In the genomic region with DNA sequence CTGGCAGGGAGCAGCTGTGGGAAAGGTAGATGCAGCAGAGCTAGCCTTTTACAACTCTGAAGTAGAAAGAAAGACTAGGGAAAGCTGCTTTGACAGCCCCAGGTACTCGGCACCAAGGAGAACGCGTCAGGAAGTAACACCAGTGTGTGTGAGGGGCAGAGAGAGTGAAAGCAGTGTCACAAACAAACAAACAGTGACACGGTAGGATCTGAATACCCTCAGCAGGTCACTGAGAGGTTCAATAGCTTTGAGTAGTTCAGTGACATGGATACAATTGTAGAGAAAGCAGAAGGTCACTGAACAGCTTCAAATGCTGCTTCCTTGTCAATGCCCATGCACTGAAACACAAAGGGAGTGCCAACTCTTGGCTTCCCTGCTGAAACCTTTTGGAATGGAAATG, we compare ENCODE assay signal across 13 cellular contexts.
"Had no signal": no experiment of that assay in that cellular context is flagged by ENCODE, and none has a peak within 500 bp of the region (broad histone marks: within the 10 kb centered on the region; RNA-seq: fewer than 3 reads in every experiment).

No MANE protein-coding gene starts in this region.

- FAIRE-seq: pancreas had no signal

- H3K4me3 ChIP-seq: pancreas, upper lobe of left lung had no signal

- H3K27ac Mint-ChIP-seq: activated B cell treated with CpG ODN at 0.5 μM for 24 hours; activated CD4-positive, alpha-beta T cell treated with anti-CD3 and anti-CD28 coated beads, Interleukin-2, amount 10 ng/mL, durations not matched to agents 24 days and 14 days; activated T-helper 2 cell treated with anti-CD3 and anti-CD28 coated beads, Interferon-gamma antibody, Interleukin-2, Interleukin-4, amounts not matched to agents 10 μg/mL and 5 μg/mL and 100 μg/mL, durations not matched to agents 14 hours and 24 hours and 36 hours; dendritic cell treated with granulocyte-macrophage colony-stimulating factor and Interleukin-4, amounts not matched to agents 40 ng/mL and 50 ng/mL, for 4 days; stimulated activated naive CD8-positive, alpha-beta T cell treated with anti-CD3 and anti-CD28 coated beads, Interleukin-15, Interleukin-2, amounts not matched to agents 100 ng/mL and 50 ng/mL, for 24 hours had no signal

- H3K27me3 ChIP-seq: foreskin keratinocyte, pancreas, upper lobe of left lung had no signal

- H3K27me3 Mint-ChIP-seq: activated B cell treated with CpG ODN at 0.5 μM for 24 hours; activated CD4-positive, alpha-beta T cell treated with anti-CD3 and anti-CD28 coated beads, Interleukin-2, amount 10 ng/mL, durations not matched to agents 24 days and 14 days; activated naive CD4-positive, alpha-beta T cell treated with anti-CD3 and anti-CD28 coated beads, Interleukin-2, amount 50 U/mL, for 24 hours; dendritic cell treated with granulocyte-macrophage colony-stimulating factor and Interleukin-4, amounts not matched to agents 40 ng/mL and 50 ng/mL, for 4 days; stimulated activated naive CD8-positive, alpha-beta T cell treated with anti-CD3 and anti-CD28 coated beads, Interleukin-15, Interleukin-2, amounts not matched to agents 100 ng/mL and 50 ng/mL, for 24 hours had no signal

- H3K4me1 Mint-ChIP-seq: activated B cell treated with CpG ODN at 0.5 μM for 24 hours; activated naive CD4-positive, alpha-beta T cell treated with anti-CD3 and anti-CD28 coated beads, Interleukin-2, amount 50 U/mL, for 24 hours had no signal

- DNase-seq: activated B cell treated with CpG ODN at 0.5 μM for 24 hours; activated CD4-positive, alpha-beta T cell treated with anti-CD3 and anti-CD28 coated beads, Interleukin-2, amount 10 ng/mL, durations not matched to agents 24 days and 14 days; foreskin keratinocyte; left ventricle myocardium superior; pancreas; retina; stimulated activated CD4-positive, alpha-beta T cell treated with anti-CD3 and anti-CD28 coated beads, Interleukin-4, amount 100 ng/mL, for 24 hours; T-helper 1 cell; upper lobe of left lung had no signal

- H3K4me1 ChIP-seq: foreskin keratinocyte, pancreas, upper lobe of left lung had no signal

- H3K9me3 ChIP-seq: upper lobe of left lung had no signal

- H3K4me3 Mint-ChIP-seq: activated B cell treated with CpG ODN at 0.5 μM for 24 hours; activated CD4-positive, alpha-beta T cell treated with anti-CD3 and anti-CD28 coated beads, Interleukin-2, amount 10 ng/mL, durations not matched to agents 24 days and 14 days; activated naive CD4-positive, alpha-beta T cell treated with anti-CD3 and anti-CD28 coated beads, Interleukin-2, amount 50 U/mL, for 24 hours; dendritic cell treated with granulocyte-macrophage colony-stimulating factor and Interleukin-4, amounts not matched to agents 40 ng/mL and 50 ng/mL, for 4 days; stimulated activated naive CD8-positive, alpha-beta T cell treated with anti-CD3 and anti-CD28 coated beads, Interleukin-15, Interleukin-2, amounts not matched to agents 100 ng/mL and 50 ng/mL, for 24 hours had no signal

- H3K27ac ChIP-seq: foreskin keratinocyte, pancreas, upper lobe of left lung had no signal

- H3K9me3 Mint-ChIP-seq: activated B cell treated with CpG ODN at 0.5 μM for 24 hours; activated CD4-positive, alpha-beta T cell treated with anti-CD3 and anti-CD28 coated beads, Interleukin-2, amount 10 ng/mL, durations not matched to agents 24 days and 14 days; activated naive CD4-positive, alpha-beta T cell treated with anti-CD3 and anti-CD28 coated beads, Interleukin-2, amount 50 U/mL, for 24 hours; activated T-helper 2 cell treated with anti-CD3 and anti-CD28 coated beads, Interferon-gamma antibody, Interleukin-2, Interleukin-4, amounts not matched to agents 10 μg/mL and 5 μg/mL and 100 μg/mL, durations not matched to agents 14 hours and 24 hours and 36 hours; dendritic cell treated with granulocyte-macrophage colony-stimulating factor and Interleukin-4, amounts not matched to agents 40 ng/mL and 50 ng/mL, for 4 days; stimulated activated naive CD8-positive, alpha-beta T cell treated with anti-CD3 and anti-CD28 coated beads, Interleukin-15, Interleukin-2, amounts not matched to agents 100 ng/mL and 50 ng/mL, for 24 hours had no signal
